In the genomic region with DNA sequence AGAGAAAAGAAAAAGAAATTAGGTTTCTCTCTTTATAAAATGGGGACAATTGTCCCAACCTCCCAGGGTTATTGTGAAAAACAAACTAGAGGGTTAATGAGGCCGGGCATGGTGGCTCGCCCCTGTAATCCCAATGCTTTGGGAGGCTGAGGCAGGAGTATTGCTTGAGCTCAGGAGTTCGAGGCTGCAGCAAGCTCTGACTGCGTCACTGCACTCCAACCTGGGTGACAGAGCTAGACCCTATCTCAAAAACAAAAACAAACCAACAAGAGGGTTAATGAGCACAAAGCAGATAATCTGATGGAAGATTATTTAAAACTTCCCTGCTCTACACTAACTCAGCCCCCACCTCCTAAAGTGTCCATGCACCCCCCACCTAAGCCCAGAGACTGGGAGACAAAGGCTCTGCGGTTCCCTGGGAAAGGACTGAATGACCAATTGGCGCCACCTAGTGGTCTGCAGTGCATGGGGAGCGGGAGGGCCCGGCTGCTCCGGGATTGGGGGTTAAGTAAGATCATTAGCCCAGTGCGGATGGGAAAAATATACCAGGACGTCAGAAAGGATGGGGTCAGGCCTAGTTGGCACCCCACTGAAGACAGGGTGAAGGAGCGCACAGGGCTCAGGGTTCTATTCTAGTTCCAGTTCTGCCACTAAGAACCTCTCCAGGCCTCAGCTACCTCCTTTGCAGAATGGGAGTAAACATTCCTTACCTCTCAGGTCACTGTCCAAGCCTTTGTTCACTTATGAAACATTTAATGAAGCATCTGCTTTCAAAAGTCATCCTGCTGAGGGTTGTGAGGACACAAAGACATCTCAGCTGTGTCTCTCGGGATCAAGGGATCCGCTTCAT, we compare ENCODE assay signal across 1 cellular context.
TF ChIP-seq lines count a peak whose summit lies in the region.

No MANE protein-coding gene starts in this region.

TF ChIP-seq in HepG2, 621 proteins besides CTCF, POLR2A, EP300 and RAD21 (continued from another document):
- TF ChIP-seq, protein P1, sequence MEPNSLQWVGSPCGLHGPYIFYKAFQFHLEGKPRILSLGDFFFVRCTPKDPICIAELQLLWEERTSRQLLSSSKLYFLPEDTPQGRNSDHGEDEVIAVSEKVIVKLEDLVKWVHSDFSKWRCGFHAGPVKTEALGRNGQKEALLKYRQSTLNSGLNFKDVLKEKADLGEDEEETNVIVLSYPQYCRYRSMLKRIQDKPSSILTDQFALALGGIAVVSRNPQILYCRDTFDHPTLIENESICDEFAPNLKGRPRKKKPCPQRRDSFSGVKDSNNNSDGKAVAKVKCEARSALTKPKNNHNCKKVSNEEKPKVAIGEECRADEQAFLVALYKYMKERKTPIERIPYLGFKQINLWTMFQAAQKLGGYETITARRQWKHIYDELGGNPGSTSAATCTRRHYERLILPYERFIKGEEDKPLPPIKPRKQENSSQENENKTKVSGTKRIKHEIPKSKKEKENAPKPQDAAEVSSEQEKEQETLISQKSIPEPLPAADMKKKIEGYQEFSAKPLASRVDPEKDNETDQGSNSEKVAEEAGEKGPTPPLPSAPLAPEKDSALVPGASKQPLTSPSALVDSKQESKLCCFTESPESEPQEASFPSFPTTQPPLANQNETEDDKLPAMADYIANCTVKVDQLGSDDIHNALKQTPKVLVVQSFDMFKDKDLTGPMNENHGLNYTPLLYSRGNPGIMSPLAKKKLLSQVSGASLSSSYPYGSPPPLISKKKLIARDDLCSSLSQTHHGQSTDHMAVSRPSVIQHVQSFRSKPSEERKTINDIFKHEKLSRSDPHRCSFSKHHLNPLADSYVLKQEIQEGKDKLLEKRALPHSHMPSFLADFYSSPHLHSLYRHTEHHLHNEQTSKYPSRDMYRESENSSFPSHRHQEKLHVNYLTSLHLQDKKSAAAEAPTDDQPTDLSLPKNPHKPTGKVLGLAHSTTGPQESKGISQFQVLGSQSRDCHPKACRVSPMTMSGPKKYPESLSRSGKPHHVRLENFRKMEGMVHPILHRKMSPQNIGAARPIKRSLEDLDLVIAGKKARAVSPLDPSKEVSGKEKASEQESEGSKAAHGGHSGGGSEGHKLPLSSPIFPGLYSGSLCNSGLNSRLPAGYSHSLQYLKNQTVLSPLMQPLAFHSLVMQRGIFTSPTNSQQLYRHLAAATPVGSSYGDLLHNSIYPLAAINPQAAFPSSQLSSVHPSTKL (CRISPR knock-in tag; IDR thresholded peaks at IDR 0.05) = no peak
- TF ChIP-seq KDM2A (CRISPR knock-in tag; IDR thresholded peaks at IDR 0.05; ENCODE audit: borderline replicate concordance, low read depth) (peak; percentile 58; the same call in 1 of the 2 replicates), JUNB (CRISPR knock-in tag; IDR thresholded peaks at IDR 0.05; ENCODE audit: borderline replicate concordance) (no peak), ZNF296 (CRISPR knock-in tag; conservative IDR thresholded peaks at IDR 0.05) (no peak), ISL2 (CRISPR knock-in tag; IDR thresholded peaks at IDR 0.05) (no peak), NR2F6 (IDR thresholded peaks at IDR 0.05) (no peak), NR2F6 (CRISPR knock-in tag; IDR thresholded peaks at IDR 0.05) (0 out of 2 replicates have a peak, but pooled peaks have one; percentile 16), MAZ (IDR thresholded peaks at IDR 0.05; ENCODE audit: borderline replicate concordance, low read depth, low read length) (peak; percentile 63; the same call in 1 of the 2 replicates), MAZ (CRISPR knock-in tag; IDR thresholded peaks at IDR 0.05; ENCODE audit: low read depth) (0 out of 2 replicates have a peak, but pooled peaks have one; percentile 25)
- TF ChIP-seq, protein P2, sequence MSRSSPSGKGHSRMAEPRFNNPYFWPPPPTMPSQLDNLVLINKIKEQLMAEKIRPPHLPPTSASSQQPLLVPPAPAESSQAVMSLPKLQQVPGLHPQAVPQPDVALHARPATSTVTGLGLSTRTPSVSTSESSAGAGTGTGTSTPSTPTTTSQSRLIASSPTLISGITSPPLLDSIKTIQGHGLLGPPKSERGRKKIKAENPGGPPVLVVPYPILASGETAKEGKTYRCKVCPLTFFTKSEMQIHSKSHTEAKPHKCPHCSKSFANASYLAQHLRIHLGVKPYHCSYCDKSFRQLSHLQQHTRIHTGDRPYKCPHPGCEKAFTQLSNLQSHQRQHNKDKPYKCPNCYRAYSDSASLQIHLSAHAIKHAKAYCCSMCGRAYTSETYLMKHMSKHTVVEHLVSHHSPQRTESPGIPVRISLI (CRISPR knock-in tag; IDR thresholded peaks at IDR 0.05; ENCODE audit: borderline replicate concordance) = 0 out of 2 replicates have a peak, but pooled peaks have one; percentile 14
- TF ChIP-seq, protein P3, sequence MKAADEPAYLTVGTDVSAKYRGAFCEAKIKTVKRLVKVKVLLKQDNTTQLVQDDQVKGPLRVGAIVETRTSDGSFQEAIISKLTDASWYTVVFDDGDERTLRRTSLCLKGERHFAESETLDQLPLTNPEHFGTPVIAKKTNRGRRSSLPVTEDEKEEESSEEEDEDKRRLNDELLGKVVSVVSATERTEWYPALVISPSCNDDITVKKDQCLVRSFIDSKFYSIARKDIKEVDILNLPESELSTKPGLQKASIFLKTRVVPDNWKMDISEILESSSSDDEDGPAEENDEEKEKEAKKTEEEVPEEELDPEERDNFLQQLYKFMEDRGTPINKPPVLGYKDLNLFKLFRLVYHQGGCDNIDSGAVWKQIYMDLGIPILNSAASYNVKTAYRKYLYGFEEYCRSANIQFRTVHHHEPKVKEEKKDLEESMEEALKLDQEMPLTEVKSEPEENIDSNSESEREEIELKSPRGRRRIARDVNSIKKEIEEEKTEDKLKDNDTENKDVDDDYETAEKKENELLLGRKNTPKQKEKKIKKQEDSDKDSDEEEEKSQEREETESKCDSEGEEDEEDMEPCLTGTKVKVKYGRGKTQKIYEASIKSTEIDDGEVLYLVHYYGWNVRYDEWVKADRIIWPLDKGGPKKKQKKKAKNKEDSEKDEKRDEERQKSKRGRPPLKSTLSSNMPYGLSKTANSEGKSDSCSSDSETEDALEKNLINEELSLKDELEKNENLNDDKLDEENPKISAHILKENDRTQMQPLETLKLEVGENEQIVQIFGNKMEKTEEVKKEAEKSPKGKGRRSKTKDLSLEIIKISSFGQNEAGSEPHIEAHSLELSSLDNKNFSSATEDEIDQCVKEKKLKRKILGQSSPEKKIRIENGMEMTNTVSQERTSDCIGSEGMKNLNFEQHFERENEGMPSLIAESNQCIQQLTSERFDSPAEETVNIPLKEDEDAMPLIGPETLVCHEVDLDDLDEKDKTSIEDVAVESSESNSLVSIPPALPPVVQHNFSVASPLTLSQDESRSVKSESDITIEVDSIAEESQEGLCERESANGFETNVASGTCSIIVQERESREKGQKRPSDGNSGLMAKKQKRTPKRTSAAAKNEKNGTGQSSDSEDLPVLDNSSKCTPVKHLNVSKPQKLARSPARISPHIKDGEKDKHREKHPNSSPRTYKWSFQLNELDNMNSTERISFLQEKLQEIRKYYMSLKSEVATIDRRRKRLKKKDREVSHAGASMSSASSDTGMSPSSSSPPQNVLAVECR (CRISPR knock-in tag; IDR thresholded peaks at IDR 0.05; ENCODE audit: borderline replicate concordance) = no peak; the same call in 1 of the 2 replicates
- TF ChIP-seq, protein P4, sequence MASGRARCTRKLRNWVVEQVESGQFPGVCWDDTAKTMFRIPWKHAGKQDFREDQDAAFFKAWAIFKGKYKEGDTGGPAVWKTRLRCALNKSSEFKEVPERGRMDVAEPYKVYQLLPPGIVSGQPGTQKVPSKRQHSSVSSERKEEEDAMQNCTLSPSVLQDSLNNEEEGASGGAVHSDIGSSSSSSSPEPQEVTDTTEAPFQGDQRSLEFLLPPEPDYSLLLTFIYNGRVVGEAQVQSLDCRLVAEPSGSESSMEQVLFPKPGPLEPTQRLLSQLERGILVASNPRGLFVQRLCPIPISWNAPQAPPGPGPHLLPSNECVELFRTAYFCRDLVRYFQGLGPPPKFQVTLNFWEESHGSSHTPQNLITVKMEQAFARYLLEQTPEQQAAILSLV (CRISPR knock-in tag; IDR thresholded peaks at IDR 0.05; ENCODE audit: borderline replicate concordance) = peak; percentile 56; the same call in 1 of the 2 replicates
